In the genomic region with DNA sequence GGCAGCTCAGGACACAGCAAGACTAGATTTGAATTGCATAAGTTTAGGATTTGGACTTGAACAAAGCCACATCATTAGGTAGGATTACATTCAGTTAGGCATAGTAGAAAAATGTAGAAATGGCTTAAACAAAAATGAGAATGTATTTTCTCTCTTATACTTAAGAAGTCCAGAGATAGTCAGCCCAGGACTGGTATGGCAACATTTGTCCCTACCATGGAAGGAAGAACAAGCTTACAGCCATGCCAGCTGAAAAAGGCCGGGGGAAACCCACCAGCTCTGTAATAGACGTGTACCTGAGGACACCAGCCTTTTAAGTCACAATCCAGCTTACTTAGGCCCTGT, we compare ENCODE assay signal across 11 cellular contexts. TPM values are rescaled to one million over a fixed set of nuclear protein-coding genes. Genes with fewer than 3 reads are reported as not detected.
DNase-seq lines count a peak whose midpoint lies in the region; ATAC-seq, FAIRE-seq and TF ChIP-seq lines count a peak whose summit lies in the region.
"Had no signal": no experiment of that assay in that cellular context is flagged by ENCODE, and none has a peak within 500 bp of the region (broad histone marks: within the 10 kb centered on the region; RNA-seq: fewer than 3 reads in every experiment).

No MANE protein-coding gene starts in this region.

- peak overlapping the region; percentile 89 for H2AFZ ChIP-seq in K562 (ENCODE audit: low read depth, low read length)

- TF ChIP-seq EP300 in K562 (IDR thresholded peaks at IDR 0.05; ENCODE audit: low read length) (no peak), stomach (IDR thresholded peaks at IDR 0.05) (no peak), sigmoid colon (IDR thresholded peaks at IDR 0.05) (no peak)

- POLR2A ChIA-PET in K562 (lab: Yijun Ruan, JAX): interaction anchor here (0.6 to 1.5 kb wide), 9 partner anchors 10 to 241 kb away, joined by 3 to 6 read pairs (median 3); no protein-coding TSS in a partner anchor

- H3K79me2 ChIP-seq in K562 (ENCODE audit: control insufficient read depth, insufficient read depth, low read length): no peaks in the 10 kb centered on the region

- no TSS peak for BruUV-seq in K562 (replicated peaks; lab: Mats Ljungman, UMichigan)

- DNase-seq in HL-60 (ENCODE audit: low read depth in 1 of 2, low spot score in 1 of 2): no peak
- DNase-seq in K562 (ENCODE audit: extremely low read depth in 1 of 4, low spot score in 3 of 4): no peak
- DNase-seq in stomach: no peak
- no peak for DNase-seq in SHP77 (lab: John Stamatoyannopoulos, UW)
- no peak for DNase-seq in T-helper 2 cell
- no peak for DNase-seq in foreskin keratinocyte
- DNase-seq in sigmoid colon: no peak
- DNase-seq: CD8-positive, alpha-beta memory T cell had no signal

- no peaks in the 10 kb centered on the region for H3K9me3 ChIP-seq in K562 (replicated peaks; ENCODE audit: control insufficient read depth, insufficient read depth, low read depth, low read length)
- no peaks in the 10 kb centered on the region for H3K9me3 ChIP-seq in liver (ENCODE audit: control insufficient read depth in 4 of 4, low read length in 3 of 4)
- H3K9me3 ChIP-seq in stomach: no peaks in the 10 kb centered on the region
- no peaks in the 10 kb centered on the region for H3K9me3 ChIP-seq in sigmoid colon

- no peaks in the 10 kb centered on the region for H3K27me3 ChIP-seq in HL-60 (ENCODE audit: insufficient read depth, poor library complexity, severe bottlenecking)
- H3K27me3 ChIP-seq in K562 (ENCODE audit: control insufficient read depth in 2 of 2, insufficient read depth in 2 of 2, low read length in 2 of 2): no peaks in the 10 kb centered on the region
- no peaks in the 10 kb centered on the region for H3K27me3 ChIP-seq in liver (ENCODE audit: control insufficient read depth in 4 of 4, insufficient read depth in 4 of 4, low read length in 3 of 4)
- no peaks in the 10 kb centered on the region for H3K27me3 ChIP-seq in stomach
- no peaks in the 10 kb centered on the region for H3K27me3 ChIP-seq in foreskin keratinocyte
- H3K27me3 ChIP-seq in sigmoid colon: no peaks in the 10 kb centered on the region

- H3K36me3 ChIP-seq in K562 (ENCODE audit: control insufficient read depth, insufficient read depth, low read length): no peaks in the 10 kb centered on the region
- H3K36me3 ChIP-seq in liver (ENCODE audit: control insufficient read depth in 4 of 4, insufficient read depth in 3 of 4, low read depth in 1 of 4, low read length in 3 of 4): no peaks in the 10 kb centered on the region
- no peaks in the 10 kb centered on the region for H3K36me3 ChIP-seq in stomach
- no peaks in the 10 kb centered on the region for H3K36me3 ChIP-seq in sigmoid colon

- H3K4me2 ChIP-seq in K562 (ENCODE audit: insufficient read depth, low read length): peak overlapping the region; percentile 63

- H3K4me1 ChIP-seq in K562 (replicated peaks in 1 of 2; ENCODE audit: control insufficient read depth in 2 of 2, insufficient read depth in 2 of 2, low read length in 2 of 2) (peaks cover 8 to 32% of the 10 kb centered on the region in 2 experiments; a peak in 4 of 5 replicates), liver (ENCODE audit: control insufficient read depth in 4 of 4, insufficient read depth in 4 of 4, low read length in 3 of 4) (peaks cover 14 to 20% (median 17%) of the 10 kb centered on the region in 4 donors), stomach (peaks cover 25 to 54% (median 40%) of the 10 kb centered on the region in 4 donors), foreskin keratinocyte (peaks cover 13% of the 10 kb centered on the region), sigmoid colon (peaks cover 0 to 10% (median 9%) of the 10 kb centered on the region in 4 donors)

- H3K9ac ChIP-seq in K562 (ENCODE audit: insufficient read depth in 1 of 2, low read depth in 2 of 2, low read length in 2 of 2): peak overlapping the region in 1 of 2 experiments; percentile 25; a peak in 1 of 4 replicates
- H3K9ac ChIP-seq in liver (ENCODE audit: low read depth in 1 of 2, low read length in 2 of 2): no peak overlapping the region

- WGBS in K562 (ENCODE audit: insufficient coverage, low coverage, missing lambda C conversion rate): 69% methylated on average over 2 of the region's 2 CpGs
- 66% methylated on average over 2 of the region's 2 CpGs for WGBS in liver
- WGBS in stomach, 5 donors: 32 to 54% (median 45%) methylated on average over 2 of the region's 2 CpGs
- WGBS in sigmoid colon, 2 donors: 26 to 80% methylated on average over 2 of the region's 2 CpGs

- H3K4me3 ChIP-seq in HL-60 (replicated peaks; ENCODE audit: insufficient read depth, low read length) (no peak overlapping the region), K562 (no peak overlapping the region), liver (ENCODE audit: low read depth in 1 of 3, low read length in 3 of 3) (no peak overlapping the region), stomach (no peak overlapping the region), sigmoid colon (no peak overlapping the region)

- TF ChIP-seq RAD21 in K562 (CRISPR knock-in tag; conservative IDR thresholded peaks at IDR 0.05 in 1 of 2, IDR thresholded peaks at IDR 0.05 in 1 of 2) (no peak), liver (IDR thresholded peaks at IDR 0.05) (no peak)

- ATAC-seq in K562 (no peak; the same call in 2 of the 3 replicates), foreskin keratinocyte (no peak)

- TF ChIP-seq POLR2A in K562 (conservative IDR thresholded peaks at IDR 0.05): no peak
- TF ChIP-seq POLR2A in stomach (IDR thresholded peaks at IDR 0.05): no peak
- TF ChIP-seq POLR2A in sigmoid colon (IDR thresholded peaks at IDR 0.05): no peak

- no peaks in the 10 kb centered on the region for H3K9me1 ChIP-seq in K562 (ENCODE audit: control insufficient read depth, insufficient read depth, low read length)

- peak overlapping the region; percentile 66 for H3K27ac ChIP-seq in HL-60 (replicated peaks)
- peak overlapping the region; percentile 30; the same call in 1 of the 3 replicates for H3K27ac ChIP-seq in K562 (ENCODE audit: extremely low read depth, low read depth, low read length)
- H3K27ac ChIP-seq in liver (ENCODE audit: low read depth in 1 of 2, low read length in 2 of 2): peak overlapping the region; percentile 60 to 80
- H3K27ac ChIP-seq in stomach: peak overlapping the region; percentile 79 to 91 (median 82)
- no peak overlapping the region for H3K27ac ChIP-seq in foreskin keratinocyte
- peak overlapping the region in 2 of 4 donors; percentile 31 to 64 for H3K27ac ChIP-seq in sigmoid colon

- no peaks in the 10 kb centered on the region for H4K20me1 ChIP-seq in K562 (replicated peaks; ENCODE audit: control insufficient read depth, insufficient read depth, low read length)

- in situ Hi-C loops in K562 (cut with MboI): loop anchor here (25.0 kb wide), 1 partner anchor 367 kb away; no protein-coding TSS in a partner anchor

- FAIRE-seq in K562 (lab: Jason Lieb, UNC): no peak

- CTCF ChIA-PET in K562 (lab: Yijun Ruan, JAX; ENCODE audit: low intra/inter-chr PET ratio): no interaction called here

- intact Hi-C loops in K562 (cut with micrococcal nuclease) (loop anchor here (2.0 kb wide), 1 partner anchor 34 kb away; the partner anchor contains the start of gene CPD), stomach (cut with DNase I; ENCODE audit: low total_unique reads) (no loop called here), sigmoid colon (cut with DNase I) (no loop called here)

- TF ChIP-seq CTCF in HL-60 (IDR thresholded peaks at IDR 0.05; ENCODE audit: insufficient read depth, low read length) (no peak), K562 (IDR thresholded peaks at IDR 0.05 in 2 of 3, conservative IDR thresholded peaks at IDR 0.05 in 1 of 3; ENCODE audit: insufficient read depth in 2 of 3, low read depth in 1 of 3, low read length in 3 of 3) (no peak), liver (IDR thresholded peaks at IDR 0.05; ENCODE audit: low read depth, low read length, missing input control) (peak; percentile 1), stomach (IDR thresholded peaks at IDR 0.05) (no peak), foreskin keratinocyte (conservative IDR thresholded peaks at IDR 0.05) (no peak), sigmoid colon (IDR thresholded peaks at IDR 0.05) (no peak)

RNA-seq across cellular contexts. Expression of gene TMIGD1, which starts 11.2 kb away (rescaled TPM):
- total RNA-seq in K562 (2011; cell fraction: chromatin; rRNA removed; ENCODE audit: low replicate concordance): not detected in 2 replicates
- not detected in 2 replicates for total RNA-seq in K562 (2011; cell fraction: nucleolus; rRNA removed)
- total RNA-seq in K562 (2011; cell fraction: nucleoplasm; rRNA removed): not detected in 2 replicates
- total RNA-seq in K562 (2014; rRNA removed) (not detected in 2 replicates), K562 (2014; rRNA removed; fragmentation: Illumina TruSeq; extraction: Trizol) (not detected in 2 replicates), K562 (2015; rRNA removed; fragmentation: Illumina TruSeq; extraction: Trizol) (not detected in 2 replicates), K562 (2021) (not detected in 2 replicates), liver (not detected), stomach (1 to 10 TPM in 1 of 5 donors, not detected in 4; 1.1 TPM), foreskin keratinocyte (not detected in 2 replicates), sigmoid colon (under 1 TPM in 1 of 4 donors, not detected in 3; 0.71 TPM)
- polyA plus RNA-seq in K562 (2011; rRNA removed) (not detected in 2 replicates), K562 (2014; fragmentation: Illumina TruSeq; extraction: Trizol) (not detected in 2 replicates), K562 (2014; fragmentation: Nextera tagmentation; extraction: Ambion mirVana) (not detected), K562 (2014; rRNA removed) (not detected in 2 replicates), liver (not detected), stomach (not detected), foreskin keratinocyte (not detected in 2 replicates), sigmoid colon (10 to 100 TPM; 26.2 to 97.8 (median 96.1) TPM)
- polyA plus RNA-seq in K562 (2011; cell fraction: cytosol; rRNA removed): not detected in 2 replicates
- polyA plus RNA-seq in K562 (2011; cell fraction: nucleus; rRNA removed): not detected in 2 replicates
- polyA plus RNA-seq in K562 (2012): not detected in 2 replicates
- not detected in 2 replicates for polyA minus RNA-seq in K562 (2011; rRNA and poly(A)+ RNA removed)
- polyA minus RNA-seq in K562 (2011; cell fraction: cytosol; rRNA and poly(A)+ RNA removed): not detected in 2 replicates
- not detected in 2 replicates for polyA minus RNA-seq in K562 (2011; cell fraction: nucleus; rRNA and poly(A)+ RNA removed)
- total RNA-seq: bronchial epithelial cell; CD8-positive, alpha-beta memory T cell; mesenteric fat pad had no signal
- polyA plus RNA-seq: CD8-positive, alpha-beta memory T cell had no signal

RNA-seq across cellular contexts. Expression of gene CPD, which starts 33.7 kb away (rescaled TPM):
- total RNA-seq in K562 (2011; cell fraction: chromatin; rRNA removed; ENCODE audit: low replicate concordance): 55.4 and 75.5 TPM in 2 replicates
- total RNA-seq in K562 (2011; cell fraction: nucleolus; rRNA removed): 32.4 and 50.1 TPM in 2 replicates
- total RNA-seq in K562 (2011; cell fraction: nucleoplasm; rRNA removed): 56.6 and 61.7 TPM in 2 replicates
- 16.2 and 22.4 TPM in 2 replicates for total RNA-seq in K562 (2014; rRNA removed)
- 21.9 and 26.1 TPM in 2 replicates for total RNA-seq in K562 (2014; rRNA removed; fragmentation: Illumina TruSeq; extraction: Trizol)
- total RNA-seq in K562 (2015; rRNA removed; fragmentation: Illumina TruSeq; extraction: Trizol): 20.8 and 21.7 TPM in 2 replicates
- 21.3 and 24.4 TPM in 2 replicates for total RNA-seq in K562 (2021)
- polyA plus RNA-seq in K562 (2011; rRNA removed): 11.2 and 20.4 TPM in 2 replicates
- polyA plus RNA-seq in K562 (2011; cell fraction: cytosol; rRNA removed): 3.8 and 5.1 TPM in 2 replicates
- polyA plus RNA-seq in K562 (2011; cell fraction: nucleus; rRNA removed): 8.6 and 9.4 TPM in 2 replicates
- polyA plus RNA-seq in K562 (2012): 10.9 and 17.2 TPM in 2 replicates
- polyA plus RNA-seq in K562 (2014; fragmentation: Illumina TruSeq; extraction: Trizol): 16.4 and 16.7 TPM in 2 replicates
- 1 to 10 TPM; 4.5 to 4.9 TPM for polyA plus RNA-seq in K562 (2014; fragmentation: Nextera tagmentation; extraction: Ambion mirVana)
- polyA plus RNA-seq in K562 (2014; rRNA removed): 6.9 and 8.6 TPM in 2 replicates
- 55.2 and 66.7 TPM in 2 replicates for polyA minus RNA-seq in K562 (2011; rRNA and poly(A)+ RNA removed)
- polyA minus RNA-seq in K562 (2011; cell fraction: cytosol; rRNA and poly(A)+ RNA removed): 23.1 and 45.0 TPM in 2 replicates
- 9.0 and 13.3 TPM in 2 replicates for polyA minus RNA-seq in K562 (2011; cell fraction: nucleus; rRNA and poly(A)+ RNA removed)
- total RNA-seq in liver: 100 to 1,000 TPM in 1 of 2 donors, 10 to 100 TPM in 1; 93.3 to 139 TPM
- polyA plus RNA-seq in liver: 10 to 100 TPM; 19.1 to 24.4 TPM
- total RNA-seq in stomach: 100 to 1,000 TPM in 1 of 5 donors, 10 to 100 TPM in 4; 19.8 to 278 (median 52.9) TPM
- 1 to 10 TPM; 4.1 to 8.0 (median 6.8) TPM for polyA plus RNA-seq in stomach
- 31.2 and 31.8 TPM in 2 replicates for total RNA-seq in foreskin keratinocyte
- 4.6 and 6.0 TPM in 2 replicates for polyA plus RNA-seq in foreskin keratinocyte
- total RNA-seq in sigmoid colon: 10 to 100 TPM; 33.7 to 99.5 (median 42.2) TPM
- polyA plus RNA-seq in sigmoid colon: 10 to 100 TPM in 1 of 3 donors, 1 to 10 TPM in 2; 3.9 to 13.7 (median 6.6) TPM

RNA-seq across cellular contexts. Expression of gene BLMH, which starts 53.3 kb away (rescaled TPM):
- 72.7 and 152 TPM in 2 replicates for total RNA-seq in K562 (2011; cell fraction: chromatin; rRNA removed; ENCODE audit: low replicate concordance)
- 40.2 and 50.1 TPM in 2 replicates for total RNA-seq in K562 (2011; cell fraction: nucleolus; rRNA removed)
- 84.8 and 99.5 TPM in 2 replicates for total RNA-seq in K562 (2011; cell fraction: nucleoplasm; rRNA removed)
- total RNA-seq in K562 (2014; rRNA removed) (54.9 and 61.5 TPM in 2 replicates), K562 (2014; rRNA removed; fragmentation: Illumina TruSeq; extraction: Trizol) (103 and 110 TPM in 2 replicates), K562 (2015; rRNA removed; fragmentation: Illumina TruSeq; extraction: Trizol) (75.8 and 78.7 TPM in 2 replicates), K562 (2021) (106 and 118 TPM in 2 replicates), liver (10 to 100 TPM; 15.1 to 17.5 TPM), stomach (10 to 100 TPM in 3 of 5 donors, 1 to 10 TPM in 1, not detected in 1; 5.4 to 32.4 (median 28.4) TPM), foreskin keratinocyte (16.5 and 24.2 TPM in 2 replicates), sigmoid colon (10 to 100 TPM; 19.3 to 33.8 (median 27.2) TPM)
- polyA plus RNA-seq in K562 (2011; rRNA removed) (21.3 and 45.3 TPM in 2 replicates), K562 (2014; fragmentation: Illumina TruSeq; extraction: Trizol) (103 and 113 TPM in 2 replicates), K562 (2014; fragmentation: Nextera tagmentation; extraction: Ambion mirVana) (10 to 100 TPM; 26.0 to 38.7 TPM), K562 (2014; rRNA removed) (67.3 and 69.7 TPM in 2 replicates), liver (10 to 100 TPM in 1 of 2 donors, 1 to 10 TPM in 1; 4.2 to 10.7 TPM), stomach (10 to 100 TPM; 12.8 to 14.7 (median 14.4) TPM), foreskin keratinocyte (12.4 and 19.5 TPM in 2 replicates), sigmoid colon (10 to 100 TPM in 2 of 3 donors, 1 to 10 TPM in 1; 8.6 to 20.8 (median 12.6) TPM)
- 18.2 and 21.3 TPM in 2 replicates for polyA plus RNA-seq in K562 (2011; cell fraction: cytosol; rRNA removed)
- 28.2 and 35.4 TPM in 2 replicates for polyA plus RNA-seq in K562 (2011; cell fraction: nucleus; rRNA removed)
- polyA plus RNA-seq in K562 (2012): 64.1 and 83.7 TPM in 2 replicates
- 40.0 and 65.9 TPM in 2 replicates for polyA minus RNA-seq in K562 (2011; rRNA and poly(A)+ RNA removed)
- polyA minus RNA-seq in K562 (2011; cell fraction: cytosol; rRNA and poly(A)+ RNA removed): 23.3 and 36.8 TPM in 2 replicates
- polyA minus RNA-seq in K562 (2011; cell fraction: nucleus; rRNA and poly(A)+ RNA removed): 30.9 and 33.9 TPM in 2 replicates
